ENCODE assay signal across 1 cellular context in genomic region chr1:230141002-230141648, GRCh38.
TF ChIP-seq lines count a peak whose summit lies in the region.

No MANE protein-coding gene starts in this region.

TF ChIP-seq in WTC11, 78 proteins besides CTCF, POLR2A, EP300 and RAD21 (continued from another document):
- no peak for TF ChIP-seq ATF3 (CRISPR knock-in tag; conservative IDR thresholded peaks at IDR 0.05)
- no peak for TF ChIP-seq SMAD4 (CRISPR knock-in tag; IDR thresholded peaks at IDR 0.05)
